Comparison of ENCODE assay signal across 1 cellular context in the genomic region with DNA sequence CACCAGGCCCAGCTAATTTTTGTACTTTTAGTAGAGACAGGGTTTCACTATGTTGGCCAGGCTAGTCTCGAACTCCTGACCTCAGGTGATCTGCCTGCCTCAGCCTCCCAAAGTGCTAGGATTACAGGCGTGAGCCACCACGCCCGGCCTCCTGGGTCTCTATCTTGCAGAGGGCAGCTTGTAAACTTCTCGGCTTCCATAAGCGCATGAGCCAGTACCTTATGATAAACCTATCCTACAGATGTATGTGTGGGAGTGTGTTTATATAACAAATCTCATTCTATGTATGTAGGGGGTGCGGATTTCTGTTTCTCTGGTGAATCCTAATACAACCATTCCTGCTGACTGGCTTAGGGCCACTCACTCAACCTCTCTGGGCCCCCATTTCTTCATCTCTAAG.
TF ChIP-seq lines count a peak whose summit lies in the region.

No MANE protein-coding gene starts in this region.

TF ChIP-seq in K562, 482 proteins besides CTCF, POLR2A, EP300 and RAD21 (continued from another document):
- TF ChIP-seq ZNF407 (IDR thresholded peaks at IDR 0.05; ENCODE audit: low read depth) (peak; percentile 52; the same call in 1 of the 2 replicates), CBFA2T3 (IDR thresholded peaks at IDR 0.05) (peak; percentile 45), ZFP36 (IDR thresholded peaks at IDR 0.05; ENCODE audit: low read depth, low read length, partially characterized antibody) (peak; percentile 13)
